ENCODE assay signal across 9 cellular contexts in the genomic region with DNA sequence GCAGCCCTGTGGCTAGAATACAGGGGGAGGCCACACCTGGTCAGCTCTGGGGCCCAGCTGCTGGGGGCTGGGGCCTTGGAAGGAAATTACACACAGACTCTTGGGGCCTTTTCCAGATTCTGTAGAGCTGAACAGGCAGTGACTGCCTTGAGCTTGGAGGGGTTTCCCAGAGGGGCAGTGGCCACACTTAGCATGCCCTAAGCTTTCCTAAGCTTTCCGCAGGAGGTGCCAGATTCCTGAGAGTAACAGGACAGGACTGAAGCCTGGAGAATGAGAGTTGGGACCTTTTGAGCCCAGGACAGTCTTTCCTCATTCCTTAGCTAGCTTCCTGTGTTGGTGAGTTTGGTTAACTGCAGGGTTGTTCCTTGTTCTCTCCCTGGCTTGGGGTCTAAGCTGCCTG. TPM values are rescaled to one million over a fixed set of nuclear protein-coding genes. Genes with fewer than 3 reads are reported as not detected.
DNase-seq lines count a peak whose midpoint lies in the region; ATAC-seq and TF ChIP-seq lines count a peak whose summit lies in the region.
"Had no signal": no experiment of that assay in that cellular context is flagged by ENCODE, and none has a peak within 500 bp of the region (broad histone marks: within the 10 kb centered on the region; RNA-seq: fewer than 3 reads in every experiment).

No MANE protein-coding gene starts in this region.

- peak overlapping the region; percentile 84; the same call in 1 of the 2 replicates for H3K27ac ChIP-seq in C4-2B
- no peak overlapping the region for H3K27ac ChIP-seq in Karpas-422 (ENCODE audit: low read length)

- peak overlapping the region; percentile 89 for H3K4me2 ChIP-seq in Karpas-422 (ENCODE audit: low read depth, low read length, poor library complexity, severe bottlenecking)

- no peaks in the 10 kb centered on the region for H3K9me3 ChIP-seq in Karpas-422 (ENCODE audit: low read length)

- peaks cover 21% of the 10 kb centered on the region for H3K36me3 Mint-ChIP-seq in central memory CD8-positive, alpha-beta T cell (ENCODE audit: insufficient read depth)
- H3K36me3 Mint-ChIP-seq in naive thymus-derived CD8-positive, alpha-beta T cell: peaks cover 0 to 32% (median 0%) of the 10 kb centered on the region in 3 donors

- no peaks in the 10 kb centered on the region for H3K27me3 ChIP-seq in Karpas-422 (ENCODE audit: low read length)

- POLR2A ChIA-PET in naive thymus-derived CD8-positive, alpha-beta T cell (lab: Charles Lee): interaction anchor here (0.6 to 7.4 kb wide), 7 partner anchors 16 to 1288 kb away, joined by 3 to 50 read pairs (median 6); a partner anchor contains a TSS

- no peaks in the 10 kb centered on the region for H3K27me3 Mint-ChIP-seq in central memory CD8-positive, alpha-beta T cell
- peaks cover 0 to 1% (median 0%) of the 10 kb centered on the region in 5 donors for H3K27me3 Mint-ChIP-seq in naive thymus-derived CD8-positive, alpha-beta T cell

- no peak for ATAC-seq in central memory CD8-positive, alpha-beta T cell (replicated peaks; ENCODE audit: extremely low read depth, poor library complexity, severe bottlenecking)
- no peak for ATAC-seq in naive thymus-derived CD8-positive, alpha-beta T cell
- no peak for ATAC-seq in HG03139 (IDR thresholded peaks at IDR 0.05; ENCODE audit: unreplicated experiment)
- no peak for ATAC-seq in HG02981 (IDR thresholded peaks at IDR 0.05; ENCODE audit: unreplicated experiment)

- H3K36me3 ChIP-seq in Karpas-422 (ENCODE audit: insufficient read depth, low read length): 0 out of 2 replicates have a peak, but pooled peaks cover 3% of the 10 kb centered on the region

- H3K4me3 ChIP-seq in Karpas-422 (ENCODE audit: low read length): peak overlapping the region; percentile 76

- DNase-seq in Karpas-422: no peak
- DNase-seq in central memory CD8-positive, alpha-beta T cell (ENCODE audit: low spot score in 2 of 2): no peak
- no peak for DNase-seq in naive thymus-derived CD8-positive, alpha-beta T cell
- DNase-seq in head of caudate nucleus: no peak
- DNase-seq in cortex of kidney (lab: John Stamatoyannopoulos, UW): no peak
- DNase-seq: stimulated activated CD4-positive, alpha-beta T cell treated with anti-CD3 and anti-CD28 coated beads, Interleukin-4, amount 100 ng/mL, for 24 hours had no signal

- no peaks in the 10 kb centered on the region for H3K9me3 Mint-ChIP-seq in central memory CD8-positive, alpha-beta T cell
- no peaks in the 10 kb centered on the region for H3K9me3 Mint-ChIP-seq in naive thymus-derived CD8-positive, alpha-beta T cell

- peaks cover 20% of the 10 kb centered on the region for H3K4me1 Mint-ChIP-seq in central memory CD8-positive, alpha-beta T cell
- H3K4me1 Mint-ChIP-seq in naive thymus-derived CD8-positive, alpha-beta T cell: peaks cover 9 to 32% (median 22%) of the 10 kb centered on the region in 4 donors

- H2AFZ ChIP-seq in Karpas-422 (ENCODE audit: low read length): no peak overlapping the region

- no peak for TF ChIP-seq CTCF in C4-2B (conservative IDR thresholded peaks at IDR 0.05)

- peaks cover 20% of the 10 kb centered on the region for H3K4me1 ChIP-seq in Karpas-422 (ENCODE audit: low read length)

- peak overlapping the region; percentile 95 for H3K4me3 Mint-ChIP-seq in central memory CD8-positive, alpha-beta T cell
- peak overlapping the region; percentile 91 to 98 (median 94) for H3K4me3 Mint-ChIP-seq in naive thymus-derived CD8-positive, alpha-beta T cell

- peak overlapping the region; percentile 96 for H3K9ac ChIP-seq in Karpas-422 (ENCODE audit: low read length)

- H4K20me1 ChIP-seq in Karpas-422 (ENCODE audit: insufficient read depth, low read depth, low read length): no peaks in the 10 kb centered on the region

- no peaks in the 10 kb centered on the region for H3K9me2 ChIP-seq in Karpas-422 (replicated peaks; ENCODE audit: insufficient read depth, low read length)

- intact Hi-C loops in head of caudate nucleus (cut with DNase I): no loop called here

- H3K79me2 ChIP-seq in Karpas-422 (ENCODE audit: low read length): peaks cover 22% of the 10 kb centered on the region

- H3K27ac Mint-ChIP-seq in central memory CD8-positive, alpha-beta T cell (ENCODE audit: low read depth): peak overlapping the region; percentile 91
- peak overlapping the region in 8 of 10 donors; percentile 91 to 99 (median 97) for H3K27ac Mint-ChIP-seq in naive thymus-derived CD8-positive, alpha-beta T cell

RNA-seq across cellular contexts. Expression of a gene that starts 1.4 kb away (rescaled TPM):
- total RNA-seq in Karpas-422 (2014; rRNA removed; shearing (Covaris generic); ENCODE audit: low replicate concordance): 6.7 and 9.5 TPM in 2 replicates
- 10 to 100 TPM; 29.9 to 36.3 TPM for total RNA-seq in naive thymus-derived CD8-positive, alpha-beta T cell
- 10 to 100 TPM; 20.2 to 34.8 (median 22.2) TPM for polyA plus RNA-seq in naive thymus-derived CD8-positive, alpha-beta T cell

RNA-seq across cellular contexts. Expression of a gene that starts 16.7 kb away (rescaled TPM):
- 25.4 and 25.6 TPM in 2 replicates for total RNA-seq in Karpas-422 (2014; rRNA removed; shearing (Covaris generic); ENCODE audit: low replicate concordance)
- 10 to 100 TPM; 49.1 to 50.3 TPM for total RNA-seq in naive thymus-derived CD8-positive, alpha-beta T cell
- 10 to 100 TPM; 34.7 to 46.9 (median 45.7) TPM for polyA plus RNA-seq in naive thymus-derived CD8-positive, alpha-beta T cell

RNA-seq across cellular contexts. Expression of a gene that starts 29.9 kb away (rescaled TPM):
- 17.6 and 60.4 TPM in 2 replicates for total RNA-seq in Karpas-422 (2014; rRNA removed; shearing (Covaris generic); ENCODE audit: low replicate concordance)
- 10 to 100 TPM; 15.0 to 15.8 TPM for total RNA-seq in naive thymus-derived CD8-positive, alpha-beta T cell
- polyA plus RNA-seq in naive thymus-derived CD8-positive, alpha-beta T cell: 10 to 100 TPM; 16.3 to 34.0 (median 19.0) TPM

RNA-seq across cellular contexts. Expression of a gene that starts 41.1 kb away (rescaled TPM):
- 28.6 and 42.5 TPM in 2 replicates for total RNA-seq in Karpas-422 (2014; rRNA removed; shearing (Covaris generic); ENCODE audit: low replicate concordance)
- total RNA-seq in naive thymus-derived CD8-positive, alpha-beta T cell: 10 to 100 TPM; 60.4 to 67.1 TPM
- polyA plus RNA-seq in naive thymus-derived CD8-positive, alpha-beta T cell: 10 to 100 TPM; 46.7 to 55.6 (median 50.0) TPM
